Comparison of ENCODE assay signal across 19 cellular contexts in genomic region chr15:30038667-30039523, GRCh38. TPM values are rescaled to one million over a fixed set of nuclear protein-coding genes. Genes with fewer than 3 reads are reported as not detected.
A peak's percentile ranks its signal among the peaks of the same experiment; 100 is the strongest.
DNase-seq lines count a peak whose midpoint lies in the region; TF ChIP-seq lines count a peak whose summit lies in the region.
"Had no signal": no experiment of that assay in that cellular context is flagged by ENCODE, and none has a peak within 500 bp of the region (broad histone marks: within the 10 kb centered on the region; RNA-seq: fewer than 3 reads in every experiment).

No MANE protein-coding gene starts in this region.

- DNase-seq in MCF 10A (ENCODE audit: unreplicated experiment) (peak; percentile 97), breast epithelium (ENCODE audit: low spot score in 2 of 2) (no peak), SK-N-SH (peak; percentile 27), hypothalamus (lab: John Stamatoyannopoulos, UW) (peak in 31 of 51 donors; percentile 15 to 76 (median 57)), transverse colon (peak; percentile 42), lower leg skin (ENCODE audit: low spot score in 2 of 2) (no peak), WERI-Rb-1 (no peak), NCI-H82 (lab: John Stamatoyannopoulos, UW) (no peak)
- DNase-seq: activated naive CD8-positive, alpha-beta T cell treated with anti-CD3 and anti-CD28 coated beads, Interleukin-2, amount 10 ng/mL, durations not matched to agents 7 days and 5 days; effector memory CD4-positive, alpha-beta T cell; foreskin melanocyte; GM23248; islet precursor cell; NCI-H526; SIG-M5 had no signal

- H3K4me1 ChIP-seq in breast epithelium (no peaks in the 10 kb centered on the region), SK-N-SH (ENCODE audit: control insufficient read depth in 1 of 2, insufficient read depth in 2 of 2, low read depth in 1 of 2, low read length in 1 of 2) (peaks cover 0 to 8% of the 10 kb centered on the region in 2 experiments; a peak in 2 of 4 replicates), transverse colon (peaks cover 0 to 15% (median 5%) of the 10 kb centered on the region in 4 donors)

- TF ChIP-seq EP300 in SK-N-SH (IDR thresholded peaks at IDR 0.05; ENCODE audit: borderline replicate concordance in 1 of 2, low read depth in 1 of 2, low read length in 1 of 2) (no peak), transverse colon (IDR thresholded peaks at IDR 0.05; ENCODE audit: low read depth) (no peak)

- TF ChIP-seq CTCF in MCF 10A (IDR thresholded peaks at IDR 0.05; ENCODE audit: unreplicated experiment) (no peak), breast epithelium (IDR thresholded peaks at IDR 0.05) (no peak), SK-N-SH (IDR thresholded peaks at IDR 0.05) (no peak), transverse colon (IDR thresholded peaks at IDR 0.05) (no peak), lower leg skin (IDR thresholded peaks at IDR 0.05) (no peak), WERI-Rb-1 (IDR thresholded peaks at IDR 0.05; ENCODE audit: low read depth, low read length) (no peak)

- H3K4me2 ChIP-seq in SK-N-SH: no peak overlapping the region
- H3K4me2 ChIP-seq: smooth muscle cell had no signal

- no peaks in the 10 kb centered on the region for H3K9me3 Mint-ChIP-seq in MCF 10A (ENCODE audit: unreplicated experiment)
- H3K9me3 Mint-ChIP-seq: activated naive CD8-positive, alpha-beta T cell treated with anti-CD3 and anti-CD28 coated beads, Interleukin-2, amount 10 ng/mL, durations not matched to agents 7 days and 5 days; nephron; type B pancreatic cell had no signal

- no peaks in the 10 kb centered on the region for H3F3A ChIP-seq in SK-N-SH (replicated peaks; ENCODE audit: insufficient read depth)

- TF ChIP-seq RAD21 in SK-N-SH (IDR thresholded peaks at IDR 0.05; ENCODE audit: low read length): no peak

- H3K79me2 ChIP-seq in SK-N-SH (ENCODE audit: insufficient read depth): no peaks in the 10 kb centered on the region

- no peaks in the 10 kb centered on the region for H3K27me3 ChIP-seq in breast epithelium
- no peaks in the 10 kb centered on the region for H3K27me3 ChIP-seq in SK-N-SH (ENCODE audit: insufficient read depth)
- no peaks in the 10 kb centered on the region for H3K27me3 ChIP-seq in transverse colon
- no peaks in the 10 kb centered on the region for H3K27me3 ChIP-seq in WERI-Rb-1 (ENCODE audit: insufficient read depth, low read depth, severe bottlenecking)

- H3K36me3 Mint-ChIP-seq in MCF 10A (ENCODE audit: insufficient read depth, unreplicated experiment): no peaks in the 10 kb centered on the region
- H3K36me3 Mint-ChIP-seq: activated naive CD8-positive, alpha-beta T cell treated with anti-CD3 and anti-CD28 coated beads, Interleukin-2, amount 10 ng/mL, durations not matched to agents 7 days and 5 days; type B pancreatic cell had no signal

- BruUV-seq in MCF 10A (replicated peaks; lab: Mats Ljungman, UMichigan): no TSS peak

- POLR2A ChIA-PET in MCF 10A (lab: Yijun Ruan, JAX) (interaction anchor here (0.5 to 1.1 kb wide), 4 partner anchors 42 to 456 kb away, joined by 3 read pairs; no protein-coding TSS in a partner anchor), SK-N-SH (lab: Yijun Ruan, JAX) (no interaction called here)

- no peaks in the 10 kb centered on the region for H3K9me2 ChIP-seq in SK-N-SH

- no peaks in the 10 kb centered on the region for H4K20me1 ChIP-seq in SK-N-SH (ENCODE audit: insufficient read depth)

- in situ Hi-C loops in transverse colon (cut with MboI; ENCODE audit: low pct_ligation_motif_present in 1 of 4, low pct_unique_long_range_greater_than_20kb in 1 of 4, low sequenced_read_pairs in 3 of 4): no loop called here

- H3K9me3 ChIP-seq in breast epithelium (peaks cover 0 to 4% of the 10 kb centered on the region in 2 donors), SK-N-SH (no peaks in the 10 kb centered on the region), transverse colon (no peaks in the 10 kb centered on the region), WERI-Rb-1 (ENCODE audit: severe bottlenecking) (no peaks in the 10 kb centered on the region)

- H3K27me3 Mint-ChIP-seq in MCF 10A (ENCODE audit: insufficient read depth, unreplicated experiment): no peaks in the 10 kb centered on the region

- H3K4me3 ChIP-seq in breast epithelium: no peak overlapping the region
- no peak overlapping the region for H3K4me3 ChIP-seq in SK-N-SH (ENCODE audit: low read depth in 2 of 2, low read length in 1 of 2)
- no peak overlapping the region for H3K4me3 ChIP-seq in transverse colon
- H3K4me3 ChIP-seq in lower leg skin (ENCODE audit: low read depth, poor library complexity, severe bottlenecking): no peak overlapping the region
- no peak overlapping the region for H3K4me3 ChIP-seq in WERI-Rb-1 (ENCODE audit: low read depth, low read length)
- H3K4me3 ChIP-seq: GM23248, smooth muscle cell had no signal

- H3K27ac ChIP-seq in breast epithelium (no peak overlapping the region), SK-N-SH (ENCODE audit: low read depth in 2 of 2, low read length in 1 of 2) (no peak overlapping the region), transverse colon (peak overlapping the region in 1 of 4 donors; percentile 12), WERI-Rb-1 (no peak overlapping the region)
- H3K27ac ChIP-seq: GM23248 had no signal

- 26% methylated on average over 4 of the region's 5 CpGs for WGBS in SK-N-SH (ENCODE audit: low lambda C conversion rate)
- WGBS in transverse colon (ENCODE audit: low coverage in 1 of 2), 2 donors: 43 to 59% methylated on average over 1 to 5 of the region's 5 CpGs
- 61 to 64% methylated on average over 5 of the region's 5 CpGs for WGBS in lower leg skin, 2 donors

- no peak overlapping the region for H3K4me3 Mint-ChIP-seq in MCF 10A (ENCODE audit: unreplicated experiment)
- H3K4me3 Mint-ChIP-seq: activated naive CD8-positive, alpha-beta T cell treated with anti-CD3 and anti-CD28 coated beads, Interleukin-2, amount 10 ng/mL, durations not matched to agents 7 days and 5 days; nephron; type B pancreatic cell had no signal

- H2AFZ ChIP-seq in SK-N-SH (ENCODE audit: low read depth): no peak overlapping the region
- H2AFZ ChIP-seq: GM23248 had no signal

- no peak overlapping the region for H3K27ac Mint-ChIP-seq in MCF 10A (ENCODE audit: low read depth, unreplicated experiment)
- H3K27ac Mint-ChIP-seq: activated naive CD8-positive, alpha-beta T cell treated with anti-CD3 and anti-CD28 coated beads, Interleukin-2, amount 10 ng/mL, durations not matched to agents 7 days and 5 days; nephron; type B pancreatic cell had no signal

- TF ChIP-seq POLR2A in breast epithelium (IDR thresholded peaks at IDR 0.05) (no peak), transverse colon (IDR thresholded peaks at IDR 0.05) (no peak), lower leg skin (IDR thresholded peaks at IDR 0.05) (no peak)

- intact Hi-C loops in MCF 10A (cut with micrococcal nuclease): no loop called here
- intact Hi-C loops in breast epithelium (cut with DNase I; ENCODE audit: low total_unique reads): no loop called here
- intact Hi-C loops in transverse colon (cut with DNase I; ENCODE audit: low total_unique reads): no loop called here
- intact Hi-C loops in lower leg skin (cut with DNase I; ENCODE audit: low total_unique reads): no loop called here

- CTCF ChIA-PET in MCF 10A (lab: Yijun Ruan, JAX) (interaction anchor here (0.5 to 2.9 kb wide), 8 partner anchors 10 to 425 kb away, joined by 3 to 11 read pairs (median 3); no protein-coding TSS in a partner anchor), SK-N-SH (lab: Yijun Ruan, JAX) (interaction anchor here (0.7 to 1.4 kb wide), 3 partner anchors 36 to 1630 kb away, joined by 3 to 5 read pairs (median 3); no protein-coding TSS in a partner anchor)

- no peaks in the 10 kb centered on the region for H3K36me3 ChIP-seq in breast epithelium
- no peaks in the 10 kb centered on the region for H3K36me3 ChIP-seq in SK-N-SH (replicated peaks in 1 of 2; ENCODE audit: control insufficient read depth in 1 of 2, insufficient read depth in 2 of 2, low read length in 1 of 2)
- no peaks in the 10 kb centered on the region for H3K36me3 ChIP-seq in transverse colon
- H3K36me3 ChIP-seq in WERI-Rb-1: no peaks in the 10 kb centered on the region

- H3K4me1 Mint-ChIP-seq in MCF 10A (ENCODE audit: insufficient read depth, unreplicated experiment): peaks cover 24% of the 10 kb centered on the region
- H3K4me1 Mint-ChIP-seq: activated naive CD8-positive, alpha-beta T cell treated with anti-CD3 and anti-CD28 coated beads, Interleukin-2, amount 10 ng/mL, durations not matched to agents 7 days and 5 days had no signal

- H3K9ac ChIP-seq in SK-N-SH: no peak overlapping the region
- H3K9ac ChIP-seq: GM23248 had no signal

TF ChIP-seq in SK-N-SH, 30 proteins besides CTCF, POLR2A, EP300 and RAD21:
- TF ChIP-seq GABPA (IDR thresholded peaks at IDR 0.05; ENCODE audit: low read depth) (no peak), RFX5 (IDR thresholded peaks at IDR 0.05; ENCODE audit: low read length) (no peak), CHD2 (IDR thresholded peaks at IDR 0.05; ENCODE audit: low read length, partially characterized antibody) (no peak), TCF12 (IDR thresholded peaks at IDR 0.05) (no peak), EZH2phosphoT487 (IDR thresholded peaks at IDR 0.05; ENCODE audit: borderline replicate concordance, low read depth) (no peak)
TF ChIP-seq in SK-N-SH: peak in this region for 0.

RNA-seq across cellular contexts. Expression of gene GOLGA8J, which starts 43.9 kb away (rescaled TPM):
- 0.21 TPM in 1 of 2 replicates, not detected in the other for total RNA-seq in MCF 10A (2022)
- total RNA-seq in breast epithelium: under 1 TPM in 1 of 3 donors, not detected in 2; 0.44 TPM
- not detected in 2 replicates for polyA plus RNA-seq in SK-N-SH (2012; rRNA removed)
- polyA plus RNA-seq in SK-N-SH (2012; cell fraction: cytosol; rRNA removed): not detected in 2 replicates
- not detected in 2 replicates for polyA plus RNA-seq in SK-N-SH (2012; cell fraction: nucleus; rRNA removed)
- total RNA-seq in transverse colon: under 1 TPM in 1 of 4 donors, not detected in 3; 0.95 TPM
- not detected for total RNA-seq in lower leg skin
- total RNA-seq: GM23248, smooth muscle cell had no signal
- polyA plus RNA-seq: AG04450, GM23248, smooth muscle cell had no signal

Comparison
In these comparisons a context has a peak if more than half of its experiments do, and no peak if none do; other contexts are left out.
1. DNase-seq: peak in MCF 10A (single experiment), SK-N-SH (single experiment), hypothalamus (31 of 51) and transverse colon (single experiment); none in breast epithelium (0 of 2), lower leg skin (0 of 2), WERI-Rb-1 (single experiment) and NCI-H82 (single experiment).